ENCODE assay signal across 14 cellular contexts in the genomic region with DNA sequence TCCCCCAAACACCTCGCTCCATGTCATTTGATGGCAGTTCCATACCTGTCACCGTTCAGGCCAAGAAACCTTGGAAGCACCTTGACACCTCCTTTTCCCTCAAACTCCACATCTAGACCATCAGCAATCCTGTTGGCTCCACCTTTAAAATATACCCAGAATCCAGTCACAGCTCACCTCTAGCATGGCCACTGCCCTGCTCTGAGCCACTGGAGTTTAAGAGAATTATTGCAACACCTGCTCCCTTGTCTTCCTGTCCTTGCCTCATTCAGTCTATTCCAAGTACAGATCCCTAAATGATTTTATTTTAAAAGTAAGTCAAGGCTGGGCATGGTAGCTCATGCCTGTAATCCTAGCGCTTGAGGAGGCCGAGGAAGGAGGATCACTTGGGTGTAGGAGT. TPM values are rescaled to one million over a fixed set of nuclear protein-coding genes. Genes with fewer than 3 reads are reported as not detected.
DNase-seq lines count a peak whose midpoint lies in the region; FAIRE-seq and TF ChIP-seq lines count a peak whose summit lies in the region.
"Had no signal": no experiment of that assay in that cellular context is flagged by ENCODE, and none has a peak within 500 bp of the region (broad histone marks: within the 10 kb centered on the region; RNA-seq: fewer than 3 reads in every experiment).

No MANE protein-coding gene starts in this region.

- H3K27ac ChIP-seq in breast epithelium (peak overlapping the region; percentile 0 to 51), mammary epithelial cell (ENCODE audit: insufficient read depth, low read depth, low read length) (no peak overlapping the region), PC-9 (peak overlapping the region; percentile 96), endothelial cell of umbilical vein (ENCODE audit: insufficient read depth, low read depth, low read length) (peak overlapping the region; percentile 10)
- H3K27ac ChIP-seq: SJCRH30 had no signal

- POLR2A ChIA-PET in PC-9 (lab: Charles Lee; ENCODE audit: unreplicated experiment), result interaction anchor here (0.5 kb wide), 1 partner anchor 14 kb away, joined by 3 read pairs; no protein-coding TSS in a partner anchor
- POLR2A ChIA-PET in endothelial cell of umbilical vein (lab: Charles Lee), result no interaction called here

- H3K9ac ChIP-seq in mammary epithelial cell (ENCODE audit: insufficient read depth, low read length) (no peak overlapping the region), endothelial cell of umbilical vein (replicated peaks; ENCODE audit: extremely low read depth, insufficient read depth, low read length) (no peak overlapping the region)

- DNase-seq in breast epithelium (ENCODE audit: low spot score in 2 of 2) (no peak), mammary epithelial cell (no peak), PC-9 (no peak), endothelial cell of umbilical vein (ENCODE audit: low read depth, low spot score) (no peak), GM12892 (ENCODE audit: insufficient read length) (no peak), iPS-NIHi7 (ENCODE audit: extremely low spot score) (no peak), amygdala (lab: John Stamatoyannopoulos, UW) (no peak)
- DNase-seq: MG63, NCI-H1417, NCI-H1930, NCI-H2171 treated with DMSO at 0.1 percent for 48 hours, NCI-H510A treated with DMSO at 0.1 percent for 48 hours, SJCRH30 had no signal

- H3K27me3 ChIP-seq in breast epithelium (no peaks in the 10 kb centered on the region), mammary epithelial cell (ENCODE audit: insufficient read depth, low read length) (no peaks in the 10 kb centered on the region), PC-9 (ENCODE audit: insufficient read depth, low read depth) (no peaks in the 10 kb centered on the region), endothelial cell of umbilical vein (ENCODE audit: control insufficient read depth in 2 of 2, insufficient read depth in 2 of 2, low read length in 2 of 2) (no peaks in the 10 kb centered on the region)
- H3K27me3 ChIP-seq: MG63, SJCRH30 had no signal

- FAIRE-seq in endothelial cell of umbilical vein (lab: Jason Lieb, UNC) (no peak), GM12892 (lab: Jason Lieb, UNC) (no peak)
- FAIRE-seq: H1 had no signal

- no peaks in the 10 kb centered on the region for H3K36me3 ChIP-seq in breast epithelium
- H3K36me3 ChIP-seq in mammary epithelial cell (ENCODE audit: insufficient read depth, low read length), result no peaks in the 10 kb centered on the region
- H3K36me3 ChIP-seq in PC-9 (ENCODE audit: low read depth), result no peaks in the 10 kb centered on the region
- H3K36me3 ChIP-seq in endothelial cell of umbilical vein (ENCODE audit: control insufficient read depth in 2 of 2, extremely low read depth in 1 of 2, insufficient read depth in 2 of 2, low read length in 2 of 2), result no peaks in the 10 kb centered on the region
- H3K36me3 ChIP-seq: MG63, SJCRH30 had no signal

- no peak for TF ChIP-seq POLR2A in breast epithelium (IDR thresholded peaks at IDR 0.05)
- no peak for TF ChIP-seq POLR2A in endothelial cell of umbilical vein (IDR thresholded peaks at IDR 0.05; ENCODE audit: low read depth, low read length)
- TF ChIP-seq POLR2A in GM12892 (IDR thresholded peaks at IDR 0.05; ENCODE audit: low read depth, low read length), result no peak

- in situ Hi-C loops in mammary epithelial cell (cut with MboI; ENCODE audit: low sequenced_read_pairs in 2 of 2), result no loop called here

- BruUV-seq in mammary epithelial cell (replicated peaks; lab: Mats Ljungman, UMichigan) (no TSS peak), PC-9 (replicated peaks; lab: Mats Ljungman, UMichigan) (no TSS peak), endothelial cell of umbilical vein (replicated peaks; lab: Mats Ljungman, UMichigan) (no TSS peak)

- H4K20me1 ChIP-seq in mammary epithelial cell (ENCODE audit: insufficient read depth, low read length), result no peaks in the 10 kb centered on the region
- H4K20me1 ChIP-seq in PC-9 (ENCODE audit: insufficient read depth), result no peaks in the 10 kb centered on the region
- H4K20me1 ChIP-seq in endothelial cell of umbilical vein (replicated peaks; ENCODE audit: control insufficient read depth, extremely low read depth, insufficient read depth, low read length), result no peaks in the 10 kb centered on the region

- intact Hi-C loops in breast epithelium (cut with DNase I; ENCODE audit: low total_unique reads) (no loop called here), mammary epithelial cell (cut with micrococcal nuclease) (no loop called here), PC-9 (cut with micrococcal nuclease; ENCODE audit: unreplicated experiment) (no loop called here), endothelial cell of umbilical vein (cut with micrococcal nuclease) (no loop called here)

- H3K4me2 ChIP-seq in mammary epithelial cell (ENCODE audit: insufficient read depth, low read depth, low read length) (no peak overlapping the region), PC-9 (peak overlapping the region; percentile 75), endothelial cell of umbilical vein (ENCODE audit: insufficient read depth, low read length) (no peak overlapping the region)

- CTCF ChIA-PET in mammary epithelial cell (lab: Charles Lee; ENCODE audit: low non-redundant PET) (no interaction called here), PC-9 (lab: Charles Lee) (no interaction called here), endothelial cell of umbilical vein (lab: Charles Lee) (interaction anchor here (1.0 to 5.8 kb wide), 2 partner anchors 14 to 63 kb away, joined by 4 to 39 read pairs; no protein-coding TSS in a partner anchor)

- no peak overlapping the region for H2AFZ ChIP-seq in mammary epithelial cell (ENCODE audit: low read depth, low read length)
- H2AFZ ChIP-seq in PC-9, result no peak overlapping the region
- no peak overlapping the region for H2AFZ ChIP-seq in endothelial cell of umbilical vein (ENCODE audit: low read depth, low read length)

- H3F3A ChIP-seq in PC-9 (ENCODE audit: insufficient read depth, low read depth), result peaks cover 92% of the 10 kb centered on the region

- H3K9me3 ChIP-seq in breast epithelium (no peaks in the 10 kb centered on the region), mammary epithelial cell (replicated peaks; ENCODE audit: insufficient read depth, low read length) (no peaks in the 10 kb centered on the region), PC-9 (ENCODE audit: insufficient read depth, low read depth) (no peaks in the 10 kb centered on the region), endothelial cell of umbilical vein (replicated peaks; ENCODE audit: control insufficient read depth, insufficient read depth, low read length) (no peaks in the 10 kb centered on the region)
- H3K9me3 ChIP-seq: MG63, SJCRH30 had no signal

- H3K4me3 ChIP-seq in breast epithelium, result no peak overlapping the region
- H3K4me3 ChIP-seq in mammary epithelial cell (replicated peaks in 1 of 3; ENCODE audit: insufficient read depth in 1 of 3, low read depth in 2 of 3, low read length in 3 of 3), result no peak overlapping the region
- H3K4me3 ChIP-seq in PC-9, result no peak overlapping the region
- no peak overlapping the region for H3K4me3 ChIP-seq in endothelial cell of umbilical vein (replicated peaks in 1 of 3; ENCODE audit: insufficient read depth in 1 of 3, low read depth in 1 of 3, low read length in 3 of 3)
- H3K4me3 ChIP-seq: MG63, SJCRH30 had no signal

- no peak for TF ChIP-seq CTCF in breast epithelium (IDR thresholded peaks at IDR 0.05)
- TF ChIP-seq CTCF in mammary epithelial cell (conservative IDR thresholded peaks at IDR 0.05 in 1 of 2, IDR thresholded peaks at IDR 0.05 in 1 of 2; ENCODE audit: extremely low read depth in 1 of 2, insufficient read depth in 1 of 2, low read depth in 1 of 2, low read length in 2 of 2), result no peak
- no peak for TF ChIP-seq CTCF in PC-9 (conservative IDR thresholded peaks at IDR 0.05)
- no peak for TF ChIP-seq CTCF in endothelial cell of umbilical vein (IDR thresholded peaks at IDR 0.05; ENCODE audit: extremely low read depth in 1 of 2, insufficient read depth in 1 of 2, low read depth in 1 of 2, low read length in 2 of 2)

- dilution Hi-C loops in mammary epithelial cell (cut with HindIII; ENCODE audit: low sequenced_read_pairs), result no loop called here
- dilution Hi-C loops in endothelial cell of umbilical vein (cut with MboI; ENCODE audit: extremely low pct_ligation_motif_present, low sequenced_read_pairs), result no loop called here

- H3K9me2 ChIP-seq in PC-9 (ENCODE audit: insufficient read depth), result no peaks in the 10 kb centered on the region

- WGBS in mammary epithelial cell (ENCODE audit: low coverage, missing lambda C conversion rate), result 100% methylated on average over 4 of the region's 4 CpGs

- no peaks in the 10 kb centered on the region for H3K9me1 ChIP-seq in endothelial cell of umbilical vein (replicated peaks; ENCODE audit: control insufficient read depth, extremely low read depth, insufficient read depth, low read length)

- H3K79me2 ChIP-seq in mammary epithelial cell (ENCODE audit: insufficient read depth, low read length) (no peaks in the 10 kb centered on the region), PC-9 (ENCODE audit: low read depth) (peaks cover 16% of the 10 kb centered on the region), endothelial cell of umbilical vein (ENCODE audit: control insufficient read depth, insufficient read depth, low read length) (no peaks in the 10 kb centered on the region)

- H3K4me1 ChIP-seq in breast epithelium (peaks cover 4 to 8% of the 10 kb centered on the region in 2 donors), mammary epithelial cell (ENCODE audit: insufficient read depth, low read length) (peaks cover 47% of the 10 kb centered on the region), PC-9 (replicated peaks; ENCODE audit: insufficient read depth) (peaks cover 97% of the 10 kb centered on the region), endothelial cell of umbilical vein (ENCODE audit: control insufficient read depth, extremely low read depth, insufficient read depth, low read length) (peaks cover 48% of the 10 kb centered on the region)
- H3K4me1 ChIP-seq: SJCRH30 had no signal

RNA-seq across cellular contexts. Expression of gene TRIB3, which starts 11.6 kb away (rescaled TPM):
- 10 to 100 TPM in 2 of 3 donors, 1 to 10 TPM in 1; 4.5 to 18.0 (median 14.5) TPM for total RNA-seq in breast epithelium
- total RNA-seq in mammary epithelial cell, result 100 to 1,000 TPM; 238 to 248 TPM
- polyA plus RNA-seq in mammary epithelial cell, result 117 TPM
- 43.1 TPM for polyA minus RNA-seq in mammary epithelial cell
- 81.0 and 82.0 TPM in 2 replicates for total RNA-seq in PC-9 (2021)
- total RNA-seq in endothelial cell of umbilical vein, result 32.1 and 35.3 TPM in 2 replicates
- 32.6 and 43.0 TPM in 2 replicates for polyA plus RNA-seq in endothelial cell of umbilical vein
- polyA plus RNA-seq in endothelial cell of umbilical vein (2011; cell fraction: cytosol; rRNA removed), result 23.5 and 28.0 TPM in 2 replicates
- 11.8 and 12.1 TPM in 2 replicates for polyA plus RNA-seq in endothelial cell of umbilical vein (2011; cell fraction: nucleus; rRNA removed)
- 23.3 and 23.5 TPM in 2 replicates for polyA plus RNA-seq in endothelial cell of umbilical vein (2012)
- 20.6 and 22.1 TPM in 2 replicates for polyA minus RNA-seq in endothelial cell of umbilical vein
- 98.2 TPM for polyA minus RNA-seq in endothelial cell of umbilical vein (2011; cell fraction: cytosol; rRNA and poly(A)+ RNA removed)
- polyA minus RNA-seq in endothelial cell of umbilical vein (2011; cell fraction: nucleus; rRNA and poly(A)+ RNA removed), result 7.5 and 8.9 TPM in 2 replicates
- polyA plus RNA-seq in GM12892 (2012; ENCODE audit: missing spikeins), result 10.5 TPM

RNA-seq across cellular contexts. Expression of gene NRSN2, which starts 22.0 kb away (rescaled TPM):
- total RNA-seq in breast epithelium (10 to 100 TPM in 2 of 3 donors, 1 to 10 TPM in 1; 9.4 to 22.3 (median 21.8) TPM), mammary epithelial cell (10 to 100 TPM; 16.9 to 48.3 TPM), PC-9 (2021) (15.0 and 16.5 TPM in 2 replicates), endothelial cell of umbilical vein (36.7 and 36.9 TPM in 2 replicates)
- polyA plus RNA-seq in mammary epithelial cell (26.7 TPM), endothelial cell of umbilical vein (64.1 and 79.1 TPM in 2 replicates)
- polyA minus RNA-seq in mammary epithelial cell (13.6 TPM), endothelial cell of umbilical vein (26.9 and 28.1 TPM in 2 replicates)
- polyA plus RNA-seq in endothelial cell of umbilical vein (2011; cell fraction: cytosol; rRNA removed), result 47.5 and 70.4 TPM in 2 replicates
- polyA plus RNA-seq in endothelial cell of umbilical vein (2011; cell fraction: nucleus; rRNA removed), result 26.9 and 27.6 TPM in 2 replicates
- 36.2 and 43.8 TPM in 2 replicates for polyA plus RNA-seq in endothelial cell of umbilical vein (2012)
- 4.9 TPM for polyA minus RNA-seq in endothelial cell of umbilical vein (2011; cell fraction: cytosol; rRNA and poly(A)+ RNA removed)
- polyA minus RNA-seq in endothelial cell of umbilical vein (2011; cell fraction: nucleus; rRNA and poly(A)+ RNA removed), result 5.1 and 6.7 TPM in 2 replicates
- polyA plus RNA-seq in GM12892 (2012; ENCODE audit: missing spikeins), result 7.4 TPM

RNA-seq across cellular contexts. Expression of gene RBCK1, which starts 39.2 kb away (rescaled TPM):
- total RNA-seq in breast epithelium (10 to 100 TPM; 61.3 to 69.5 (median 66.2) TPM), mammary epithelial cell (100 to 1,000 TPM; 106 to 235 TPM), PC-9 (2021) (176 and 212 TPM in 2 replicates), endothelial cell of umbilical vein (80.4 and 86.0 TPM in 2 replicates)
- polyA plus RNA-seq in mammary epithelial cell (68.3 TPM), endothelial cell of umbilical vein (82.7 and 98.3 TPM in 2 replicates)
- polyA minus RNA-seq in mammary epithelial cell (119 TPM), endothelial cell of umbilical vein (58.1 and 63.6 TPM in 2 replicates)
- polyA plus RNA-seq in endothelial cell of umbilical vein (2011; cell fraction: cytosol; rRNA removed), result 54.5 and 65.8 TPM in 2 replicates
- 152 and 200 TPM in 2 replicates for polyA plus RNA-seq in endothelial cell of umbilical vein (2011; cell fraction: nucleus; rRNA removed)
- 84.2 and 98.4 TPM in 2 replicates for polyA plus RNA-seq in endothelial cell of umbilical vein (2012)
- polyA minus RNA-seq in endothelial cell of umbilical vein (2011; cell fraction: cytosol; rRNA and poly(A)+ RNA removed), result 30.3 TPM
- 44.5 and 45.0 TPM in 2 replicates for polyA minus RNA-seq in endothelial cell of umbilical vein (2011; cell fraction: nucleus; rRNA and poly(A)+ RNA removed)
- 64.6 TPM for polyA plus RNA-seq in GM12892 (2012; ENCODE audit: missing spikeins)

RNA-seq across cellular contexts. Expression of gene SOX12, which starts 43.6 kb away (rescaled TPM):
- 1 to 10 TPM; 1.1 to 3.7 (median 3.3) TPM for total RNA-seq in breast epithelium
- total RNA-seq in mammary epithelial cell, result 1 to 10 TPM; 3.7 to 6.2 TPM
- polyA plus RNA-seq in mammary epithelial cell, result 2.0 TPM
- polyA minus RNA-seq in mammary epithelial cell, result 1.3 TPM
- 49.5 and 57.1 TPM in 2 replicates for total RNA-seq in PC-9 (2021)
- total RNA-seq in endothelial cell of umbilical vein, result 32.2 and 37.7 TPM in 2 replicates
- 5.7 and 6.2 TPM in 2 replicates for polyA plus RNA-seq in endothelial cell of umbilical vein
- 5.4 and 6.7 TPM in 2 replicates for polyA plus RNA-seq in endothelial cell of umbilical vein (2011; cell fraction: cytosol; rRNA removed)
- 8.9 and 9.2 TPM in 2 replicates for polyA plus RNA-seq in endothelial cell of umbilical vein (2011; cell fraction: nucleus; rRNA removed)
- 16.2 and 21.0 TPM in 2 replicates for polyA plus RNA-seq in endothelial cell of umbilical vein (2012)
- polyA minus RNA-seq in endothelial cell of umbilical vein, result 2.9 and 5.5 TPM in 2 replicates
- 3.1 TPM for polyA minus RNA-seq in endothelial cell of umbilical vein (2011; cell fraction: cytosol; rRNA and poly(A)+ RNA removed)
- polyA minus RNA-seq in endothelial cell of umbilical vein (2011; cell fraction: nucleus; rRNA and poly(A)+ RNA removed), result 2.2 and 3.9 TPM in 2 replicates
- polyA plus RNA-seq in GM12892 (2012; ENCODE audit: missing spikeins), result 2.1 TPM
